In genomic region chr11:8105133-8105532, GRCh38 we compare ENCODE assay signal across 4 cellular contexts. TPM values are rescaled to one million over a fixed set of nuclear protein-coding genes. Genes with fewer than 3 reads are reported as not detected.
"Had no signal": no experiment of that assay in that cellular context is flagged by ENCODE, and none has a peak within 500 bp of the region (broad histone marks: within the 10 kb centered on the region; RNA-seq: fewer than 3 reads in every experiment).

No MANE protein-coding gene starts in this region.

- H3K27ac Mint-ChIP-seq: GM23338, H9 had no signal

- DNase-seq: H9, HCEC 1CT had no signal

- ATAC-seq: GM23338 had no signal

- H3K4me3 Mint-ChIP-seq: GM23338, H9 had no signal

- H3K4me1 Mint-ChIP-seq: GM23338, H9 had no signal

- H3K9me3 Mint-ChIP-seq: GM23338, H9 had no signal

- H3K4me3 ChIP-seq: GM23338 had no signal

RNA-seq across cellular contexts. Expression of gene TUB, which starts 24.1 kb away (rescaled TPM):
- total RNA-seq: HT-29 had no signal
